Comparison of ENCODE assay signal across 1 cellular context in the genomic region with DNA sequence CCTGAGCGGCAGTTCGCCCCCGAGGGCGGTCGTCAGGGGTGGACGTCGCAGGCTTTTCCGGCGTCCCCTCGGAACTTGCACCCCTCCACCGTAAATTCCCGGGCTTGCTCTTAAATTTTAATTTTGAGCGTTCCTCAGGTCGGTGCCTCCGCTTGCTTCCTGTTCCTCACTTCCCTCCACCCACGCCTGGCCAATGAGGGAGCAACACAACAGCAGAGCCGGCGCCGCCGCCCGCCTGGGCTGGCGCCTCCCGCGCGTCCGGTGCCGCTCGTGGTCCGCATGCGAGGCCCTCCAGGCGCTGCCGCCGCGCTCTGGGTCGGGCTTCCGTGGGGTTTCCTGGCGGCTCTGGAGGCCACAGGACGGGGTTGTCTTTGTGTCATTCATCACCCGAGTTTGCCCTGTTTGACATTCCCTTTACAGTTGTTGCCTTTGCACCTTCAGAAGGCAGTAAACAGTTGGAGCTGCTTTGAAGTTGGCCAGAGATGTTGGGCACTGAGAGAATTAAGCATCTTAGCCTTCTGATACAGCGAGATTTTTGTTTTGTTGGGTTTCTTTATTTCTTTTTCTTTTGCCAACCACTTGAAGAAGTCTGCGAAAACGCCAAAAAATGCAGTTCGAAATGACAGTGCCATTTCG.
TF ChIP-seq lines count a peak whose summit lies in the region.

No MANE protein-coding gene starts in this region.

TF ChIP-seq in HCT116, 20 proteins besides CTCF, POLR2A, EP300 and RAD21 (continued from another document):
- TF ChIP-seq, protein P1, sequence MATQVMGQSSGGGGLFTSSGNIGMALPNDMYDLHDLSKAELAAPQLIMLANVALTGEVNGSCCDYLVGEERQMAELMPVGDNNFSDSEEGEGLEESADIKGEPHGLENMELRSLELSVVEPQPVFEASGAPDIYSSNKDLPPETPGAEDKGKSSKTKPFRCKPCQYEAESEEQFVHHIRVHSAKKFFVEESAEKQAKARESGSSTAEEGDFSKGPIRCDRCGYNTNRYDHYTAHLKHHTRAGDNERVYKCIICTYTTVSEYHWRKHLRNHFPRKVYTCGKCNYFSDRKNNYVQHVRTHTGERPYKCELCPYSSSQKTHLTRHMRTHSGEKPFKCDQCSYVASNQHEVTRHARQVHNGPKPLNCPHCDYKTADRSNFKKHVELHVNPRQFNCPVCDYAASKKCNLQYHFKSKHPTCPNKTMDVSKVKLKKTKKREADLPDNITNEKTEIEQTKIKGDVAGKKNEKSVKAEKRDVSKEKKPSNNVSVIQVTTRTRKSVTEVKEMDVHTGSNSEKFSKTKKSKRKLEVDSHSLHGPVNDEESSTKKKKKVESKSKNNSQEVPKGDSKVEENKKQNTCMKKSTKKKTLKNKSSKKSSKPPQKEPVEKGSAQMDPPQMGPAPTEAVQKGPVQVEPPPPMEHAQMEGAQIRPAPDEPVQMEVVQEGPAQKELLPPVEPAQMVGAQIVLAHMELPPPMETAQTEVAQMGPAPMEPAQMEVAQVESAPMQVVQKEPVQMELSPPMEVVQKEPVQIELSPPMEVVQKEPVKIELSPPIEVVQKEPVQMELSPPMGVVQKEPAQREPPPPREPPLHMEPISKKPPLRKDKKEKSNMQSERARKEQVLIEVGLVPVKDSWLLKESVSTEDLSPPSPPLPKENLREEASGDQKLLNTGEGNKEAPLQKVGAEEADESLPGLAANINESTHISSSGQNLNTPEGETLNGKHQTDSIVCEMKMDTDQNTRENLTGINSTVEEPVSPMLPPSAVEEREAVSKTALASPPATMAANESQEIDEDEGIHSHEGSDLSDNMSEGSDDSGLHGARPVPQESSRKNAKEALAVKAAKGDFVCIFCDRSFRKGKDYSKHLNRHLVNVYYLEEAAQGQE (IDR thresholded peaks at IDR 0.05; ENCODE audit: low read depth) = no peak
- 0 out of 2 replicates have a peak, but pooled peaks have one; percentile 11 for TF ChIP-seq CBX3 (IDR thresholded peaks at IDR 0.05; ENCODE audit: low read depth)
- no peak for TF ChIP-seq SIN3A (IDR thresholded peaks at IDR 0.05; ENCODE audit: low read depth)
- TF ChIP-seq JUND (IDR thresholded peaks at IDR 0.05) = no peak
- TF ChIP-seq POLR2AphosphoS5 (IDR thresholded peaks at IDR 0.05; ENCODE audit: low read depth, low read length) = peak; percentile 37; the same call in 1 of the 2 replicates
- TF ChIP-seq TCF7L2 (IDR thresholded peaks at IDR 0.05; ENCODE audit: borderline replicate concordance, extremely low read depth, insufficient read depth, insufficient read length) = peak; percentile 50
- TF ChIP-seq SP1 (IDR thresholded peaks at IDR 0.05; ENCODE audit: low read depth) = no peak
- TF ChIP-seq, protein P2, sequence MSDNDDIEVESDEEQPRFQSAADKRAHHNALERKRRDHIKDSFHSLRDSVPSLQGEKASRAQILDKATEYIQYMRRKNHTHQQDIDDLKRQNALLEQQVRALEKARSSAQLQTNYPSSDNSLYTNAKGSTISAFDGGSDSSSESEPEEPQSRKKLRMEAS (IDR thresholded peaks at IDR 0.05) = peak; percentile 86
- peak; percentile 39; the same call in 1 of the 2 replicates for TF ChIP-seq ZFX (IDR thresholded peaks at IDR 0.05)
